ENCODE assay signal across 1 cellular context in the genomic region with DNA sequence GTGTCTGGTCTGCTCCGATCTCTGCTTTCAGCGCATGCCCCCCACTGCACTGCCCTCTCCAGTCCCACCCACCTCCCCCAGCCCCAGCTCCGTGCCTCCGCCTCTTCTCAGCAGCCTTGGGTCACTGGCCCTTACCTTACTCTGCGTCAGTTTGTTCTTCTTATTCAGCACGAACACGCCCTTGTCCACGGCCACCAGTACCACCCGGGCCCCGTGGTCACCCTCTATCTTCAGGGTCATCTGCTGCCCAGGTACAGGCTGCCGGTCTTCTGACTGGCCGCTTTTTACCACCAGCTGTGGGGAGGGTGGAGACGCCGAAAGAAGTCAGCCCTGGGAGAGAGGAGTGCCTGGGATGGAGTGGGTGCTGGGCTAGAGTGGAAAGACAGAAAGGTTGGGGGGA.
TF ChIP-seq lines count a peak whose summit lies in the region.

No MANE protein-coding gene starts in this region.

TF ChIP-seq in HepG2, 621 proteins besides CTCF, POLR2A, EP300 and RAD21:
- TF ChIP-seq AGO2 (optimal IDR thresholded peaks at IDR 0.05; ENCODE audit: low read depth, low read length): peak; percentile 90
- TF ChIP-seq RBFOX2 (IDR thresholded peaks at IDR 0.05; ENCODE audit: low read depth, low read length): 0 out of 2 replicates have a peak, but pooled peaks have one; percentile 45
- TF ChIP-seq ZNF460 (CRISPR knock-in tag; IDR thresholded peaks at IDR 0.05; ENCODE audit: borderline replicate concordance): no peak
